In the genomic region with DNA sequence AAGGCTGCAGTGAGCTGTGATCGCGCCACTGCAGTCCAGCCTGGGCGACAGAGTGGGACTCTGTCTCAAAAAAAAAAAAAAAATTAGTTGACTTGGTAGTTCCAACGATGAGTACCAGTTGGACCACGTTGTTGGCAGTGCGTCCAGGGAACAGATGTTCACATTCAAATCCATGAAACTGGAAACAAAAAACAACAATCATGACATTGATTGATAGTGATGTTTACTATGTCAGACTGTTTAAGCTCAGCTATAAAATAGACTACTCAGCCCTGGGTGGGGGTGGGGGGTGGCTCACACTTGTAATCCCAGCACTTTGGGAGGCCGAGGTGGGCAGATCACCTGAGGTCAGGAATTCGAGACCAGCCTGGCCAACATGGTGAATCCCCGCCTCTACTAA, we compare ENCODE assay signal across 7 cellular contexts. TPM values are rescaled to one million over a fixed set of nuclear protein-coding genes. Genes with fewer than 3 reads are reported as not detected.
DNase-seq lines count a peak whose midpoint lies in the region; FAIRE-seq and TF ChIP-seq lines count a peak whose summit lies in the region.
"Not testable (repeated sequence)": the region's sequence is repeated elsewhere in the genome, so short reads cannot be mapped to it uniquely, and the experiment has no call there.

No MANE protein-coding gene starts in this region.

- not testable (repeated sequence) for TF ChIP-seq POLR2A in endothelial cell of umbilical vein (IDR thresholded peaks at IDR 0.05; ENCODE audit: low read depth, low read length); stomach (IDR thresholded peaks at IDR 0.05)

- not testable (repeated sequence) for TF ChIP-seq CTCF in WERI-Rb-1 (IDR thresholded peaks at IDR 0.05; ENCODE audit: low read depth, low read length); endothelial cell of umbilical vein (IDR thresholded peaks at IDR 0.05; ENCODE audit: extremely low read depth in 1 of 2, insufficient read depth in 1 of 2, low read depth in 1 of 2, low read length in 2 of 2); stomach (IDR thresholded peaks at IDR 0.05)

- H3K9ac ChIP-seq in endothelial cell of umbilical vein (replicated peaks; ENCODE audit: extremely low read depth, insufficient read depth, low read length): not testable (repeated sequence)

- FAIRE-seq in endothelial cell of umbilical vein (lab: Jason Lieb, UNC): not testable (repeated sequence)

- intact Hi-C loops in endothelial cell of umbilical vein (cut with micrococcal nuclease); stomach (cut with DNase I; ENCODE audit: low total_unique reads): not testable (repeated sequence)

- H3K9me3 ChIP-seq in WERI-Rb-1 (ENCODE audit: severe bottlenecking); endothelial cell of umbilical vein (replicated peaks; ENCODE audit: control insufficient read depth, insufficient read depth, low read length); stomach: not testable (repeated sequence)

- not testable (repeated sequence) for H4K20me1 ChIP-seq in endothelial cell of umbilical vein (replicated peaks; ENCODE audit: control insufficient read depth, extremely low read depth, insufficient read depth, low read length)

- dilution Hi-C loops in endothelial cell of umbilical vein (cut with MboI; ENCODE audit: extremely low pct_ligation_motif_present, low sequenced_read_pairs): not testable (repeated sequence)

- not testable (repeated sequence) for H3K4me2 ChIP-seq in endothelial cell of umbilical vein (ENCODE audit: insufficient read depth, low read length)

- CTCF ChIA-PET in endothelial cell of umbilical vein (lab: Charles Lee): interaction anchor here (2.6 kb wide), 1 partner anchor 14 kb away, joined by 15 read pairs; no protein-coding TSS in a partner anchor

- POLR2A ChIA-PET in endothelial cell of umbilical vein (lab: Charles Lee): not testable (repeated sequence)

- peak; percentile 8 for DNase-seq in DMS153 (lab: John Stamatoyannopoulos, UW)
- peak; percentile 67 for DNase-seq in NCI-H2171 (lab: John Stamatoyannopoulos, UW)
- DNase-seq in NCI-H748 (lab: John Stamatoyannopoulos, UW; ENCODE audit: unreplicated experiment): peak; percentile 14
- DNase-seq in WERI-Rb-1: peak; percentile 51
- peak; percentile 53 for DNase-seq in endothelial cell of umbilical vein (ENCODE audit: low read depth, low spot score)
- DNase-seq in pons (ENCODE audit: low spot score): peak; percentile 44
- not testable (repeated sequence) for DNase-seq in stomach

- not testable (repeated sequence) for H3K4me1 ChIP-seq in endothelial cell of umbilical vein (ENCODE audit: control insufficient read depth, extremely low read depth, insufficient read depth, low read length)
- H3K4me1 ChIP-seq in stomach: peaks cover 30 to 61% (median 45%) of the 10 kb centered on the region in 4 donors

- H3K36me3 ChIP-seq in WERI-Rb-1 (peaks cover 67% of the 10 kb centered on the region), endothelial cell of umbilical vein (ENCODE audit: control insufficient read depth in 2 of 2, extremely low read depth in 1 of 2, insufficient read depth in 2 of 2, low read length in 2 of 2) (peaks cover 11 to 16% of the 10 kb centered on the region in 2 experiments), stomach (peaks cover 28 to 61% (median 44%) of the 10 kb centered on the region in 4 donors)

- H3K79me2 ChIP-seq in endothelial cell of umbilical vein (ENCODE audit: control insufficient read depth, insufficient read depth, low read length): peaks cover 31% of the 10 kb centered on the region

- H3K27me3 ChIP-seq in WERI-Rb-1 (ENCODE audit: insufficient read depth, low read depth, severe bottlenecking); endothelial cell of umbilical vein (ENCODE audit: control insufficient read depth in 2 of 2, insufficient read depth in 2 of 2, low read length in 2 of 2); stomach: not testable (repeated sequence)

- 67 to 79% (median 74%) methylated on average over 8 to 9 of the region's 9 CpGs for WGBS in stomach, 5 donors

- H3K4me3 ChIP-seq in WERI-Rb-1 (ENCODE audit: low read depth, low read length); endothelial cell of umbilical vein (replicated peaks in 1 of 3; ENCODE audit: insufficient read depth in 1 of 3, low read depth in 1 of 3, low read length in 3 of 3); stomach: not testable (repeated sequence)

- not testable (repeated sequence) for BruUV-seq in endothelial cell of umbilical vein (replicated peaks; lab: Mats Ljungman, UMichigan)

- H3K27ac ChIP-seq in WERI-Rb-1: peak overlapping the region; percentile 75
- H3K27ac ChIP-seq in endothelial cell of umbilical vein (ENCODE audit: insufficient read depth, low read depth, low read length): not testable (repeated sequence)
- peak overlapping the region in 4 of 5 donors; percentile 16 to 86 (median 80) for H3K27ac ChIP-seq in stomach

- not testable (repeated sequence) for TF ChIP-seq EP300 in stomach (IDR thresholded peaks at IDR 0.05)

- not testable (repeated sequence) for H3K9me1 ChIP-seq in endothelial cell of umbilical vein (replicated peaks; ENCODE audit: control insufficient read depth, extremely low read depth, insufficient read depth, low read length)

- not testable (repeated sequence) for H2AFZ ChIP-seq in endothelial cell of umbilical vein (ENCODE audit: low read depth, low read length)

RNA-seq across cellular contexts. Expression of a gene that starts 19.1 kb away (rescaled TPM):
- total RNA-seq in endothelial cell of umbilical vein (12.0 and 14.4 TPM in 2 replicates), stomach (10 to 100 TPM in 2 of 5 donors, 1 to 10 TPM in 2, not detected in 1; 3.1 to 20.0 (median 9.9) TPM)
- polyA plus RNA-seq in endothelial cell of umbilical vein (8.8 and 9.1 TPM in 2 replicates), stomach (10 to 100 TPM in 1 of 3 donors, 1 to 10 TPM in 2; 7.6 to 13.7 (median 9.5) TPM)
- polyA plus RNA-seq in endothelial cell of umbilical vein (2011; cell fraction: cytosol; rRNA removed): 7.7 and 8.5 TPM in 2 replicates
- polyA plus RNA-seq in endothelial cell of umbilical vein (2011; cell fraction: nucleus; rRNA removed): 3.2 and 4.0 TPM in 2 replicates
- polyA plus RNA-seq in endothelial cell of umbilical vein (2012): 13.0 and 14.9 TPM in 2 replicates
- polyA minus RNA-seq in endothelial cell of umbilical vein: 10.3 and 11.9 TPM in 2 replicates
- 16.6 TPM for polyA minus RNA-seq in endothelial cell of umbilical vein (2011; cell fraction: cytosol; rRNA and poly(A)+ RNA removed)
- polyA minus RNA-seq in endothelial cell of umbilical vein (2011; cell fraction: nucleus; rRNA and poly(A)+ RNA removed): 5.5 and 6.2 TPM in 2 replicates

RNA-seq across cellular contexts. Expression of a gene that starts 19.3 kb away (rescaled TPM):
- 320 and 329 TPM in 2 replicates for total RNA-seq in endothelial cell of umbilical vein
- 259 and 345 TPM in 2 replicates for polyA plus RNA-seq in endothelial cell of umbilical vein
- 366 and 382 TPM in 2 replicates for polyA plus RNA-seq in endothelial cell of umbilical vein (2011; cell fraction: cytosol; rRNA removed)
- 97.3 and 133 TPM in 2 replicates for polyA plus RNA-seq in endothelial cell of umbilical vein (2011; cell fraction: nucleus; rRNA removed)
- polyA plus RNA-seq in endothelial cell of umbilical vein (2012): 264 and 304 TPM in 2 replicates
- polyA minus RNA-seq in endothelial cell of umbilical vein: 187 and 217 TPM in 2 replicates
- 51.3 TPM for polyA minus RNA-seq in endothelial cell of umbilical vein (2011; cell fraction: cytosol; rRNA and poly(A)+ RNA removed)
- 29.2 and 41.5 TPM in 2 replicates for polyA minus RNA-seq in endothelial cell of umbilical vein (2011; cell fraction: nucleus; rRNA and poly(A)+ RNA removed)
- total RNA-seq in stomach: 100 to 1,000 TPM in 2 of 5 donors, 10 to 100 TPM in 3; 38.5 to 227 (median 77.5) TPM
- polyA plus RNA-seq in stomach: 100 to 1,000 TPM; 115 to 249 (median 154) TPM

RNA-seq across cellular contexts. Expression of a gene that starts 19.4 kb away (rescaled TPM):
- total RNA-seq in endothelial cell of umbilical vein (42.4 and 55.6 TPM in 2 replicates), stomach (100 to 1,000 TPM in 2 of 5 donors, 10 to 100 TPM in 3; 44.6 to 288 (median 57.3) TPM)
- polyA plus RNA-seq in endothelial cell of umbilical vein (6.4 and 7.8 TPM in 2 replicates), stomach (1 to 10 TPM; 4.9 to 6.0 (median 5.7) TPM)
- 10.8 and 12.0 TPM in 2 replicates for polyA plus RNA-seq in endothelial cell of umbilical vein (2011; cell fraction: cytosol; rRNA removed)
- polyA plus RNA-seq in endothelial cell of umbilical vein (2011; cell fraction: nucleus; rRNA removed): 35.5 and 53.6 TPM in 2 replicates
- 15.3 and 21.6 TPM in 2 replicates for polyA plus RNA-seq in endothelial cell of umbilical vein (2012)
- polyA minus RNA-seq in endothelial cell of umbilical vein: 25.0 and 26.8 TPM in 2 replicates
- polyA minus RNA-seq in endothelial cell of umbilical vein (2011; cell fraction: cytosol; rRNA and poly(A)+ RNA removed): 37.2 TPM
- polyA minus RNA-seq in endothelial cell of umbilical vein (2011; cell fraction: nucleus; rRNA and poly(A)+ RNA removed): 40.3 and 71.6 TPM in 2 replicates
